Comparison of ENCODE assay signal across 28 cellular contexts in the genomic region with DNA sequence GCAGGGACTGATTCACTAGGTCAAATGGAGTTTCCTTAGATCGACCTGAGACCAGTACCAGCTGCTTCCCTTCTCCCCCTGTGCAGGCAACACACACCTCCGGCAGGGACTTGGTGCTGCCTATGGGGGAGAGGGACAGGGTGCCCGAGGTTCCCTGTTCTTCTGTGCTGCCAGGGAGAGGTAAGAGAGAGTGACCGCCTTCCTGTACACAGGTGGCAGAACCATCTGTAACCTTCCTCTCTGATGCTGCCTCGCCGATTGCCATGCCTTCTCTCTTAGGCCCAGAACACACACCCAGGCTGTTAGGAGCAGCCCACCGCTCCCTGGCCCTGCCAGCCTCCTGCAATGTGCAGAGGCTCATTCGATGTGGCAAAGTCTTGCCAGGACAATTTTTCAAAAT. TPM values are rescaled to one million over a fixed set of nuclear protein-coding genes. Genes with fewer than 3 reads are reported as not detected.
"Had no signal": no experiment of that assay in that cellular context is flagged by ENCODE, and none has a peak within 500 bp of the region (broad histone marks: within the 10 kb centered on the region; RNA-seq: fewer than 3 reads in every experiment).

No MANE protein-coding gene starts in this region.

- H3K4me3 ChIP-seq: SJCRH30, SK-N-MC had no signal

- H3K27ac ChIP-seq: brain microvascular endothelial cell, SJCRH30, SK-N-MC had no signal

- DNase-seq: activated CD4-positive, alpha-beta T cell treated with anti-CD3 and anti-CD28 coated beads, Interleukin-2, amount 10 ng/mL, durations not matched to agents 24 days and 14 days; activated CD4-positive, alpha-beta T cell treated with anti-CD3 and anti-CD28 coated beads, Interleukin-2, amount 50 U/mL, for 4 hours; activated CD8-positive, alpha-beta T cell treated with anti-CD3 and anti-CD28 coated beads for 36 hours; activated effector memory CD4-positive, alpha-beta T cell treated with anti-CD3 and anti-CD28 coated beads, Interleukin-2, amount 50 U/mL, for 16 hours; activated naive CD4-positive, alpha-beta T cell; activated naive CD4-positive, alpha-beta T cell treated with anti-CD3 and anti-CD28 coated beads, Interleukin-2, amount 50 U/mL, for 16 hours; activated naive CD8-positive, alpha-beta T cell treated with anti-CD3 and anti-CD28 coated beads for 36 hours; activated T-cell treated with anti-CD3 and anti-CD28 coated beads, Interleukin-2, amount 50 U/mL, for 1 hour; activated T-cell treated with anti-CD3 and anti-CD28 coated beads, Interleukin-2, amount 50 U/mL, for 72 hours; amniotic stem cell; aorta; brain microvascular endothelial cell; central memory CD4-positive, alpha-beta T cell; NCI-H1105; NCI-H1417 treated with DMSO at 0.1 percent for 48 hours; NCI-H187 treated with DMSO at 0.1 percent for 48 hours; NCI-H2081; NCI-H510A treated with DMSO at 0.1 percent for 48 hours; NCI-H526 treated with DMSO at 0.1 percent for 48 hours; NCI-H774; SHP77; SJCRH30 had no signal

- H3K9me3 ChIP-seq: SJCRH30 had no signal

- H3K27me3 ChIP-seq: brain microvascular endothelial cell, SJCRH30 had no signal

- H3K4me1 ChIP-seq: SJCRH30 had no signal

- ATAC-seq: activated CD8-positive, alpha-beta T cell treated with anti-CD3 and anti-CD28 coated beads for 36 hours; activated T-cell treated with anti-CD3 and anti-CD28 coated beads, Interleukin-2, amount 50 U/mL, for 72 hours; activated T-helper 17 cell treated with anti-CD3 and anti-CD28 coated beads, Interleukin-2, amount 50 U/mL, for 72 hours; Panc1 had no signal

- H3K36me3 ChIP-seq: brain microvascular endothelial cell, SJCRH30 had no signal

RNA-seq across cellular contexts. Expression of a gene that starts 9.3 kb away (rescaled TPM):
- total RNA-seq: activated CD4-positive, alpha-beta T cell treated with anti-CD3 and anti-CD28 coated beads, Interleukin-2, amount 10 ng/mL, durations not matched to agents 24 days and 14 days; activated CD8-positive, alpha-beta memory T cell treated with anti-CD3 and anti-CD28 coated beads for 36 hours; activated CD8-positive, alpha-beta T cell treated with anti-CD3 and anti-CD28 coated beads for 36 hours; activated naive CD8-positive, alpha-beta T cell treated with anti-CD3 and anti-CD28 coated beads for 36 hours; activated T-cell treated with anti-CD3 and anti-CD28 coated beads, Interleukin-2, amount 50 U/mL, for 72 hours; activated T-helper 17 cell treated with anti-CD3 and anti-CD28 coated beads, Interleukin-2, amount 50 U/mL, for 72 hours; MCF 10A; RPMI7951; SJCRH30 had no signal

RNA-seq across cellular contexts. Expression of a gene that starts 21.1 kb away (rescaled TPM):
- total RNA-seq: activated CD4-positive, alpha-beta T cell treated with anti-CD3 and anti-CD28 coated beads, Interleukin-2, amount 10 ng/mL, durations not matched to agents 24 days and 14 days; activated CD8-positive, alpha-beta memory T cell treated with anti-CD3 and anti-CD28 coated beads for 36 hours; activated CD8-positive, alpha-beta T cell treated with anti-CD3 and anti-CD28 coated beads for 36 hours; aorta; RPMI7951; SJCRH30 had no signal
